ENCODE assay signal across 9 cellular contexts in genomic region chr5:96823900-96824351, GRCh38. TPM values are rescaled to one million over a fixed set of nuclear protein-coding genes. Genes with fewer than 3 reads are reported as not detected.
A peak's percentile ranks its signal among the peaks of the same experiment; 100 is the strongest.
DNase-seq lines count a peak whose midpoint lies in the region; ATAC-seq and TF ChIP-seq lines count a peak whose summit lies in the region.
"Had no signal": no experiment of that assay in that cellular context is flagged by ENCODE, and none has a peak within 500 bp of the region (broad histone marks: within the 10 kb centered on the region; RNA-seq: fewer than 3 reads in every experiment).

No MANE protein-coding gene starts in this region.

- H3K27me3 ChIP-seq in stomach (no peaks in the 10 kb centered on the region), Peyer's patch (no peaks in the 10 kb centered on the region)

- H3K36me3 ChIP-seq in stomach (no peaks in the 10 kb centered on the region), Peyer's patch (no peaks in the 10 kb centered on the region)
- H3K36me3 ChIP-seq: thoracic aorta had no signal

- H3K27ac ChIP-seq in stomach (no peak overlapping the region), Peyer's patch (no peak overlapping the region)
- H3K27ac ChIP-seq: thoracic aorta had no signal

- peak overlapping the region; percentile 90 for H3K27ac Mint-ChIP-seq in HFFc6

- H3K9me3 ChIP-seq in stomach, result no peaks in the 10 kb centered on the region
- H3K9me3 ChIP-seq in Peyer's patch, result no peaks in the 10 kb centered on the region
- H3K9me3 ChIP-seq: thoracic aorta had no signal

- WGBS in stomach, 5 donors, result 19 to 34% (median 25%) methylated on average over 2 of the region's 2 CpGs

- no peak overlapping the region for H3K4me3 ChIP-seq in stomach
- H3K4me3 ChIP-seq in Peyer's patch, result no peak overlapping the region
- H3K4me3 ChIP-seq: thoracic aorta had no signal

- TF ChIP-seq POLR2A in stomach (IDR thresholded peaks at IDR 0.05), result no peak
- no peak for TF ChIP-seq POLR2A in Peyer's patch (IDR thresholded peaks at IDR 0.05)

- TF ChIP-seq CTCF in HFFc6 (IDR thresholded peaks at IDR 0.05) (no peak), stomach (IDR thresholded peaks at IDR 0.05) (no peak), Peyer's patch (IDR thresholded peaks at IDR 0.05) (no peak)

- peaks cover 9% of the 10 kb centered on the region for H3K27me3 Mint-ChIP-seq in HFFc6 (ENCODE audit: insufficient read depth)

- intact Hi-C loops in stomach (cut with DNase I; ENCODE audit: low total_unique reads), result no loop called here

- no peak for TF ChIP-seq EP300 in stomach (IDR thresholded peaks at IDR 0.05)

- H3K4me1 Mint-ChIP-seq in HFFc6 (ENCODE audit: low read depth), result peaks cover 47% of the 10 kb centered on the region

- no peaks in the 10 kb centered on the region for H3K36me3 Mint-ChIP-seq in HFFc6 (ENCODE audit: low read depth)

- peaks cover 0 to 5% (median 0%) of the 10 kb centered on the region in 4 donors for H3K4me1 ChIP-seq in stomach
- H3K4me1 ChIP-seq in Peyer's patch, result no peaks in the 10 kb centered on the region

- H3K9me3 Mint-ChIP-seq in HFFc6, result no peaks in the 10 kb centered on the region

- peak overlapping the region; percentile 45 for H3K4me3 Mint-ChIP-seq in HFFc6

- DNase-seq in HFFc6 (peak; percentile 97), RKO (ENCODE audit: low spot score) (peak; percentile 87), kidney glomerular epithelial cell (lab: John Stamatoyannopoulos, UW) (peak; percentile 96), stomach (no peak), 8988T (no peak), Peyer's patch (no peak), iPS-NIHi7 (ENCODE audit: extremely low spot score) (no peak)

- ATAC-seq in GM18867 (IDR thresholded peaks at IDR 0.05; ENCODE audit: unreplicated experiment), result peak; percentile 89

RNA-seq across cellular contexts. Expression of gene ERAP1, which starts 16.2 kb away (rescaled TPM):
- 10 to 100 TPM; 16.6 to 41.9 (median 36.6) TPM for total RNA-seq in HFFc6 (2021; fragmentation: NEBNext Ultra II Directional; extraction: Animal tissue kit (Norgen Biotek cat#: 25700))
- total RNA-seq in stomach, result 10 to 100 TPM; 23.5 to 69.4 (median 53.6) TPM
- 1 to 10 TPM; 5.5 to 8.0 (median 5.9) TPM for polyA plus RNA-seq in stomach
- 100 to 1,000 TPM in 2 of 4 donors, 10 to 100 TPM in 2; 33.8 to 137 (median 93.9) TPM for total RNA-seq in Peyer's patch

RNA-seq across cellular contexts. Expression of gene ERAP2, which starts 52.4 kb away (rescaled TPM):
- total RNA-seq in HFFc6 (2021; fragmentation: NEBNext Ultra II Directional; extraction: Animal tissue kit (Norgen Biotek cat#: 25700)), result 1 to 10 TPM in 5 of 6 experiments, under 1 TPM in 1; 0.97 to 2.6 (median 1.5) TPM
- total RNA-seq in stomach (10 to 100 TPM in 4 of 5 donors, 1 to 10 TPM in 1; 5.5 to 26.8 (median 16.7) TPM), Peyer's patch (10 to 100 TPM; 50.3 to 82.8 (median 70.8) TPM)
- 10 to 100 TPM in 1 of 3 donors, 1 to 10 TPM in 1, under 1 TPM in 1; 0.68 to 13.2 (median 1.2) TPM for polyA plus RNA-seq in stomach

Comparison
In these comparisons a context has a peak if more than half of its experiments do, and no peak if none do; other contexts are left out.
1. DNase-seq: peak in HFFc6 (single experiment), RKO (single experiment) and kidney glomerular epithelial cell (single experiment); none in stomach (single experiment), 8988T (single experiment), Peyer's patch (0 of 3) and iPS-NIHi7 (single experiment).